8 cellular contexts compared by ENCODE assay signal in the genomic region with DNA sequence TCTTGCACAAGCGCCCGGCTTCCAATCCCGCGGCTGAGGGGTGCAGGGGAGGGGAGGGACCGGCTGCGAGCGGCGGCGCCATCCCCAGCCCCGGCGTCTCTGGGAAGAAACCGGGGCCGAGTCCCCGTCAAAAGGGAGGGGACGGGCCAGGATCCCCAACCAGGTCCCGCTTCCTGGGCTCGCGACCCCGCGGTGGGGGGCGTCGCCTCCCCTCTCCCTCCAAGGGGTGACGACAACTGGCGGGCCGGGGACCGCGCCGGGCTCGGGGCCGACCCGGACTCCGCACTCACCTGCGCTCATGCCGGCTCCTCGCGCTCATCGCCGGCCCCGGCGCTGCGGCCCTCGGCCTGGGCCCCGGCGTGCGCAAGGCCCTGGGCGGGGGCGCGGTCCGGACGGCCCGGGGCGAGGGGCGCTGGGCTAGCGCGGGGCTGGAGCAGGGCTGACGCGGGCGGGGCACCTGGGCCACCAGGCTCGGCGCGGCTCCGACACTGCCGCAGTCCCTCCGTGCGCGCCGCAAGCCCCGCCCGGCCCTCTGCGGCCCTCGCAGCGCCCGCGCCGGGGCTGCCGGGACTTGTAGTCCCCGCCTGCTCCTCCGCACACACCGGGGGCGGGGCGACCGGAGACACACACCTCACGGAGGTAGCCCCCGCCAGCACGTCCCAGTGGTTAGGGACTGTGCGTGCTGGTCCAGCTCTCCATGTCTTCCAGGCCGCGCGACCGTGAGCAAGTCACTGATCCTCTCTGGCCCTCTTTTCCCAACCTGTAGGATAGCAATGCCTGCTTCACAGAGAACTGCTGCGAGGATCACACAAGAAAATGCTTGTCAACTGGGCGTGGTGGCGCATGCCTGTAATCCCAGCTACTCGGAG. TPM values are rescaled to one million over a fixed set of nuclear protein-coding genes. Genes with fewer than 3 reads are reported as not detected.
DNase-seq lines count a peak whose midpoint lies in the region; ATAC-seq and TF ChIP-seq lines count a peak whose summit lies in the region.

A gene with protein sequence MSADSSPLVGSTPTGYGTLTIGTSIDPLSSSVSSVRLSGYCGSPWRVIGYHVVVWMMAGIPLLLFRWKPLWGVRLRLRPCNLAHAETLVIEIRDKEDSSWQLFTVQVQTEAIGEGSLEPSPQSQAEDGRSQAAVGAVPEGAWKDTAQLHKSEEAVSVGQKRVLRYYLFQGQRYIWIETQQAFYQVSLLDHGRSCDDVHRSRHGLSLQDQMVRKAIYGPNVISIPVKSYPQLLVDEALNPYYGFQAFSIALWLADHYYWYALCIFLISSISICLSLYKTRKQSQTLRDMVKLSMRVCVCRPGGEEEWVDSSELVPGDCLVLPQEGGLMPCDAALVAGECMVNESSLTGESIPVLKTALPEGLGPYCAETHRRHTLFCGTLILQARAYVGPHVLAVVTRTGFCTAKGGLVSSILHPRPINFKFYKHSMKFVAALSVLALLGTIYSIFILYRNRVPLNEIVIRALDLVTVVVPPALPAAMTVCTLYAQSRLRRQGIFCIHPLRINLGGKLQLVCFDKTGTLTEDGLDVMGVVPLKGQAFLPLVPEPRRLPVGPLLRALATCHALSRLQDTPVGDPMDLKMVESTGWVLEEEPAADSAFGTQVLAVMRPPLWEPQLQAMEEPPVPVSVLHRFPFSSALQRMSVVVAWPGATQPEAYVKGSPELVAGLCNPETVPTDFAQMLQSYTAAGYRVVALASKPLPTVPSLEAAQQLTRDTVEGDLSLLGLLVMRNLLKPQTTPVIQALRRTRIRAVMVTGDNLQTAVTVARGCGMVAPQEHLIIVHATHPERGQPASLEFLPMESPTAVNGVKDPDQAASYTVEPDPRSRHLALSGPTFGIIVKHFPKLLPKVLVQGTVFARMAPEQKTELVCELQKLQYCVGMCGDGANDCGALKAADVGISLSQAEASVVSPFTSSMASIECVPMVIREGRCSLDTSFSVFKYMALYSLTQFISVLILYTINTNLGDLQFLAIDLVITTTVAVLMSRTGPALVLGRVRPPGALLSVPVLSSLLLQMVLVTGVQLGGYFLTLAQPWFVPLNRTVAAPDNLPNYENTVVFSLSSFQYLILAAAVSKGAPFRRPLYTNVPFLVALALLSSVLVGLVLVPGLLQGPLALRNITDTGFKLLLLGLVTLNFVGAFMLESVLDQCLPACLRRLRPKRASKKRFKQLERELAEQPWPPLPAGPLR (minus strand): TSS at position 490 of the 869 bp plus-strand sequence. CDS start 190 bp downstream, at position 300.

- H3K27me3 ChIP-seq in BJ (ENCODE audit: control insufficient read depth, insufficient read depth, low read length) = no peaks in the 10 kb centered on the region
- no peaks in the 10 kb centered on the region for H3K27me3 ChIP-seq in effector memory CD4-positive, alpha-beta T cell (replicated peaks; ENCODE audit: control insufficient read depth, insufficient read depth, low read length, poor library complexity, severe bottlenecking)

- no peaks in the 10 kb centered on the region for H3K36me3 ChIP-seq in BJ (ENCODE audit: control insufficient read depth, insufficient read depth, low read length)
- no peaks in the 10 kb centered on the region for H3K36me3 ChIP-seq in effector memory CD4-positive, alpha-beta T cell (ENCODE audit: control insufficient read depth, insufficient read depth, low read length)

- peaks cover 15% of the 10 kb centered on the region for H3K4me1 ChIP-seq in effector memory CD4-positive, alpha-beta T cell (ENCODE audit: control insufficient read depth, insufficient read depth, low read length, poor library complexity, severe bottlenecking)

- DNase-seq in BJ (ENCODE audit: low read depth) (no peak), GM19240 (ENCODE audit: insufficient read length, low spot score) (peak; percentile 90), NCI-H82 (lab: John Stamatoyannopoulos, UW) (peak; percentile 95), medulla oblongata (ENCODE audit: extremely low spot score) (peak; percentile 90)
- peak; percentile 66 to 76 (median 70) for DNase-seq in effector memory CD4-positive, alpha-beta T cell
- DNase-seq in stimulated activated CD8-positive, alpha-beta memory T cell treated with anti-CD3 and anti-CD28 coated beads, Interleukin-12 subunit alpha, Interleukin-12 subunit beta, amount 100 ng/mL, for 1 hour (ENCODE audit: low read depth) = peak; percentile 59

- CTCF ChIA-PET in BJ (lab: Yijun Ruan, JAX) = interaction anchor here (1.8 kb wide), 1 partner anchor 51 kb away, joined by 4 read pairs; no protein-coding TSS in a partner anchor
- CTCF ChIA-PET in activated CD8-positive, alpha-beta memory T cell treated with anti-CD3 and anti-CD28 coated beads for 36 hours (lab: Charles Lee) = no interaction called here

- H3K27ac ChIP-seq in effector memory CD4-positive, alpha-beta T cell (ENCODE audit: insufficient read depth, low read length, poor library complexity, severe bottlenecking) = no peak within 1 kb of the TSS

- H3K4me3 ChIP-seq in BJ (ENCODE audit: low read depth, low read length) = peak within 1 kb of the TSS; percentile 70
- H3K4me3 ChIP-seq in effector memory CD4-positive, alpha-beta T cell (ENCODE audit: insufficient read depth, low read depth, low read length, poor library complexity, severe bottlenecking) = peak within 1 kb of the TSS; percentile 86

- no peaks in the 10 kb centered on the region for H3K9me3 ChIP-seq in effector memory CD4-positive, alpha-beta T cell (ENCODE audit: control insufficient read depth, low read length)

- no peak for TF ChIP-seq CTCF in BJ (IDR thresholded peaks at IDR 0.05; ENCODE audit: insufficient read depth, low read depth, low read length)

- ATAC-seq in HG03460 (IDR thresholded peaks at IDR 0.05; ENCODE audit: unreplicated experiment) = peak; percentile 86

- POLR2A ChIA-PET in BJ (lab: Charles Lee) = no interaction called here
- POLR2A ChIA-PET in activated CD8-positive, alpha-beta memory T cell treated with anti-CD3 and anti-CD28 coated beads for 36 hours (lab: Charles Lee) = no interaction called here

RNA-seq across cellular contexts. Expression of the gene that starts here (rescaled TPM):
- polyA plus RNA-seq in BJ (2011; rRNA removed) = 9.2 and 25.5 TPM in 2 replicates
- polyA minus RNA-seq in BJ (2011; rRNA and poly(A)+ RNA removed) = 27.7 and 30.5 TPM in 2 replicates
- 10 to 100 TPM; 41.3 to 46.9 TPM for total RNA-seq in activated CD8-positive, alpha-beta memory T cell treated with anti-CD3 and anti-CD28 coated beads for 36 hours
